In genomic region chr7:77685219-77685618, GRCh38 we compare ENCODE assay signal across 1 cellular context.
TF ChIP-seq lines count a peak whose summit lies in the region.

No MANE protein-coding gene starts in this region.

TF ChIP-seq in HepG2, 621 proteins besides CTCF, POLR2A, EP300 and RAD21:
- no peak for TF ChIP-seq ZNF737 (CRISPR knock-in tag; IDR thresholded peaks at IDR 0.05; ENCODE audit: borderline replicate concordance)
- no peak for TF ChIP-seq TOE1 (CRISPR knock-in tag; IDR thresholded peaks at IDR 0.05)
- no peak for TF ChIP-seq ZNF598 (CRISPR knock-in tag; IDR thresholded peaks at IDR 0.05; ENCODE audit: borderline replicate concordance)
- no peak for TF ChIP-seq ZNF605 (CRISPR knock-in tag; IDR thresholded peaks at IDR 0.05)
- no peak for TF ChIP-seq TFE3 (CRISPR knock-in tag; IDR thresholded peaks at IDR 0.05)
- TF ChIP-seq, protein P1, sequence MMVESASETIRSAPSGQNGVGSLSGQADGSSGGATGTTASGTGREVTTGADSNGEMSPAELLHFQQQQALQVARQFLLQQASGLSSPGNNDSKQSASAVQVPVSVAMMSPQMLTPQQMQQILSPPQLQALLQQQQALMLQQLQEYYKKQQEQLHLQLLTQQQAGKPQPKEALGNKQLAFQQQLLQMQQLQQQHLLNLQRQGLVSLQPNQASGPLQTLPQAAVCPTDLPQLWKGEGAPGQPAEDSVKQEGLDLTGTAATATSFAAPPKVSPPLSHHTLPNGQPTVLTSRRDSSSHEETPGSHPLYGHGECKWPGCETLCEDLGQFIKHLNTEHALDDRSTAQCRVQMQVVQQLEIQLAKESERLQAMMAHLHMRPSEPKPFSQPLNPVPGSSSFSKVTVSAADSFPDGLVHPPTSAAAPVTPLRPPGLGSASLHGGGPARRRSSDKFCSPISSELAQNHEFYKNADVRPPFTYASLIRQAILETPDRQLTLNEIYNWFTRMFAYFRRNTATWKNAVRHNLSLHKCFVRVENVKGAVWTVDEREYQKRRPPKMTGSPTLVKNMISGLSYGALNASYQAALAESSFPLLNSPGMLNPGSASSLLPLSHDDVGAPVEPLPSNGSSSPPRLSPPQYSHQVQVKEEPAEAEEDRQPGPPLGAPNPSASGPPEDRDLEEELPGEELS (CRISPR knock-in tag; IDR thresholded peaks at IDR 0.05): peak; percentile 21; the same call in 1 of the 2 replicates
- TF ChIP-seq ETV5 (CRISPR knock-in tag; IDR thresholded peaks at IDR 0.05; ENCODE audit: borderline replicate concordance): peak; percentile 40; the same call in 1 of the 2 replicates
- 0 out of 2 replicates have a peak, but pooled peaks have one; percentile 9 for TF ChIP-seq RXRB (CRISPR knock-in tag; IDR thresholded peaks at IDR 0.05; ENCODE audit: borderline replicate concordance)
- TF ChIP-seq, protein P2, sequence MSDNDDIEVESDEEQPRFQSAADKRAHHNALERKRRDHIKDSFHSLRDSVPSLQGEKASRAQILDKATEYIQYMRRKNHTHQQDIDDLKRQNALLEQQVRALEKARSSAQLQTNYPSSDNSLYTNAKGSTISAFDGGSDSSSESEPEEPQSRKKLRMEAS (IDR thresholded peaks at IDR 0.05): no peak
- no peak for TF ChIP-seq ZNF350 (CRISPR knock-in tag; IDR thresholded peaks at IDR 0.05; ENCODE audit: borderline replicate concordance, low read depth)
- TF ChIP-seq ZNF329 (CRISPR knock-in tag; IDR thresholded peaks at IDR 0.05; ENCODE audit: low read depth): no peak
- TF ChIP-seq ZNF607 (CRISPR knock-in tag; IDR thresholded peaks at IDR 0.05; ENCODE audit: borderline replicate concordance): no peak
- TF ChIP-seq SAP130 (CRISPR knock-in tag; IDR thresholded peaks at IDR 0.05; ENCODE audit: low read depth): peak; percentile 14; the same call in 1 of the 2 replicates
- no peak for TF ChIP-seq SOX13 (IDR thresholded peaks at IDR 0.05)
- peak in 1 of 2 experiments; percentile 22; a peak in 1 of 4 replicates for TF ChIP-seq SOX13 (CRISPR knock-in tag; conservative IDR thresholded peaks at IDR 0.05 in 1 of 2, IDR thresholded peaks at IDR 0.05 in 1 of 2)
